1 cellular context compared by ENCODE assay signal in the genomic region with DNA sequence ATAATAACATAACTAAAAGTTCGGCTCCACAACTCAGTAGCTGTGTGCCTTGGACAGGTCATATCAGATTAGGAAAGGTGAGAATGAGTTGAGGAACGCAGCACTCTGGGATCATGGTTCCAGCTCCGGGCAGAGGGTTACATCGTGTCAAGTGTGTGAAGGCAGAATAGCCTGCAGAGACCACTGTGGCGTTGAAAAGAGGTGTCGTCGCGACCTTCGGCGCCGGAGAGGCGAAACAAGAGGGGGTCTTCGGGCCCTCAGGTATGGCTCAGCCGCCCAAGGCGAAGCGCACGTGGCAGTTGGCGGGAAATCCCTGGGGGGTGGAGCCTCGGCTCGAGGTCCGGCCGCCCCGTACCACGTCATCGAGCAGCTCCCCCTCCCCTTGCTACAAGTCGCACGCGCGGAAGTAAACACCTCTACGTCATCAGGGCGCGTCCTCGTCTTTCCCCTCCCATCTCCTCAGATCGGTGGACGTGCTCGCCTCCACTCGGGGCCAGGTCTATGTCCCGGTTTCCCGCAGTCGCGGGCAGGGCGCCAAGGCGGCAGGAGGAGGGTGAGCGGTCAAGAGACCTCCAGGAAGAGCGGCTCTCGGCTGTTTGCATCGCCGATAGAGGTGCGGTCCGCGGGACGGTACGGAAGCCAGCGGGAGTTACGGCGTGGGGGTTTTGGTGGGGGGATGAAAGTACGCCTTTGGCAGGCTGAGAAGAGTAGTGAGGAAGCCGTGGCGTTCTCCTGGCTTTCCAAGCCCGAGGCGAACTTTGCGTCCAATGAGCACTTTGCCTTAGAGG.
TF ChIP-seq lines count a peak whose summit lies in the region.

A gene with protein sequence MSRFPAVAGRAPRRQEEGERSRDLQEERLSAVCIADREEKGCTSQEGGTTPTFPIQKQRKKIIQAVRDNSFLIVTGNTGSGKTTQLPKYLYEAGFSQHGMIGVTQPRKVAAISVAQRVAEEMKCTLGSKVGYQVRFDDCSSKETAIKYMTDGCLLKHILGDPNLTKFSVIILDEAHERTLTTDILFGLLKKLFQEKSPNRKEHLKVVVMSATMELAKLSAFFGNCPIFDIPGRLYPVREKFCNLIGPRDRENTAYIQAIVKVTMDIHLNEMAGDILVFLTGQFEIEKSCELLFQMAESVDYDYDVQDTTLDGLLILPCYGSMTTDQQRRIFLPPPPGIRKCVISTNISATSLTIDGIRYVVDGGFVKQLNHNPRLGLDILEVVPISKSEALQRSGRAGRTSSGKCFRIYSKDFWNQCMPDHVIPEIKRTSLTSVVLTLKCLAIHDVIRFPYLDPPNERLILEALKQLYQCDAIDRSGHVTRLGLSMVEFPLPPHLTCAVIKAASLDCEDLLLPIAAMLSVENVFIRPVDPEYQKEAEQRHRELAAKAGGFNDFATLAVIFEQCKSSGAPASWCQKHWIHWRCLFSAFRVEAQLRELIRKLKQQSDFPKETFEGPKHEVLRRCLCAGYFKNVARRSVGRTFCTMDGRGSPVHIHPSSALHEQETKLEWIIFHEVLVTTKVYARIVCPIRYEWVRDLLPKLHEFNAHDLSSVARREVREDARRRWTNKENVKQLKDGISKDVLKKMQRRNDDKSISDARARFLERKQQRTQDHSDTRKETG (plus strand): TSS at position 440 of the 788 bp plus-strand sequence. CDS start 62 bp downstream, at position 502.

TF ChIP-seq in K562, 482 proteins besides CTCF, POLR2A, EP300 and RAD21 (continued from another document and continues in another):
- TF ChIP-seq, protein P1, sequence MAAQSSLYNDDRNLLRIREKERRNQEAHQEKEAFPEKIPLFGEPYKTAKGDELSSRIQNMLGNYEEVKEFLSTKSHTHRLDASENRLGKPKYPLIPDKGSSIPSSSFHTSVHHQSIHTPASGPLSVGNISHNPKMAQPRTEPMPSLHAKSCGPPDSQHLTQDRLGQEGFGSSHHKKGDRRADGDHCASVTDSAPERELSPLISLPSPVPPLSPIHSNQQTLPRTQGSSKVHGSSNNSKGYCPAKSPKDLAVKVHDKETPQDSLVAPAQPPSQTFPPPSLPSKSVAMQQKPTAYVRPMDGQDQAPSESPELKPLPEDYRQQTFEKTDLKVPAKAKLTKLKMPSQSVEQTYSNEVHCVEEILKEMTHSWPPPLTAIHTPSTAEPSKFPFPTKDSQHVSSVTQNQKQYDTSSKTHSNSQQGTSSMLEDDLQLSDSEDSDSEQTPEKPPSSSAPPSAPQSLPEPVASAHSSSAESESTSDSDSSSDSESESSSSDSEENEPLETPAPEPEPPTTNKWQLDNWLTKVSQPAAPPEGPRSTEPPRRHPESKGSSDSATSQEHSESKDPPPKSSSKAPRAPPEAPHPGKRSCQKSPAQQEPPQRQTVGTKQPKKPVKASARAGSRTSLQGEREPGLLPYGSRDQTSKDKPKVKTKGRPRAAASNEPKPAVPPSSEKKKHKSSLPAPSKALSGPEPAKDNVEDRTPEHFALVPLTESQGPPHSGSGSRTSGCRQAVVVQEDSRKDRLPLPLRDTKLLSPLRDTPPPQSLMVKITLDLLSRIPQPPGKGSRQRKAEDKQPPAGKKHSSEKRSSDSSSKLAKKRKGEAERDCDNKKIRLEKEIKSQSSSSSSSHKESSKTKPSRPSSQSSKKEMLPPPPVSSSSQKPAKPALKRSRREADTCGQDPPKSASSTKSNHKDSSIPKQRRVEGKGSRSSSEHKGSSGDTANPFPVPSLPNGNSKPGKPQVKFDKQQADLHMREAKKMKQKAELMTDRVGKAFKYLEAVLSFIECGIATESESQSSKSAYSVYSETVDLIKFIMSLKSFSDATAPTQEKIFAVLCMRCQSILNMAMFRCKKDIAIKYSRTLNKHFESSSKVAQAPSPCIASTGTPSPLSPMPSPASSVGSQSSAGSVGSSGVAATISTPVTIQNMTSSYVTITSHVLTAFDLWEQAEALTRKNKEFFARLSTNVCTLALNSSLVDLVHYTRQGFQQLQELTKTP (IDR thresholded peaks at IDR 0.05; ENCODE audit: low read depth in 1 of 2, partially characterized antibody in 2 of 2): peak in 1 of 2 experiments; percentile 70
- TF ChIP-seq, protein P2, sequence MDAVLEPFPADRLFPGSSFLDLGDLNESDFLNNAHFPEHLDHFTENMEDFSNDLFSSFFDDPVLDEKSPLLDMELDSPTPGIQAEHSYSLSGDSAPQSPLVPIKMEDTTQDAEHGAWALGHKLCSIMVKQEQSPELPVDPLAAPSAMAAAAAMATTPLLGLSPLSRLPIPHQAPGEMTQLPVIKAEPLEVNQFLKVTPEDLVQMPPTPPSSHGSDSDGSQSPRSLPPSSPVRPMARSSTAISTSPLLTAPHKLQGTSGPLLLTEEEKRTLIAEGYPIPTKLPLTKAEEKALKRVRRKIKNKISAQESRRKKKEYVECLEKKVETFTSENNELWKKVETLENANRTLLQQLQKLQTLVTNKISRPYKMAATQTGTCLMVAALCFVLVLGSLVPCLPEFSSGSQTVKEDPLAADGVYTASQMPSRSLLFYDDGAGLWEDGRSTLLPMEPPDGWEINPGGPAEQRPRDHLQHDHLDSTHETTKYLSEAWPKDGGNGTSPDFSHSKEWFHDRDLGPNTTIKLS (IDR thresholded peaks at IDR 0.05; ENCODE audit: borderline replicate concordance, low read depth): peak; percentile 95
- TF ChIP-seq COPS2 (conservative IDR thresholded peaks at IDR 0.05): no peak
- TF ChIP-seq ELF2 (CRISPR knock-in tag; IDR thresholded peaks at IDR 0.05): peak; percentile 93
- TF ChIP-seq ZNF445 (CRISPR knock-in tag; IDR thresholded peaks at IDR 0.05; ENCODE audit: low read depth): peak; percentile 67; the same call in 1 of the 2 replicates
- peak; percentile 66; the same call in 1 of the 2 replicates for TF ChIP-seq ZKSCAN1 (IDR thresholded peaks at IDR 0.05; ENCODE audit: low read depth, low read length)
- TF ChIP-seq, protein P3, sequence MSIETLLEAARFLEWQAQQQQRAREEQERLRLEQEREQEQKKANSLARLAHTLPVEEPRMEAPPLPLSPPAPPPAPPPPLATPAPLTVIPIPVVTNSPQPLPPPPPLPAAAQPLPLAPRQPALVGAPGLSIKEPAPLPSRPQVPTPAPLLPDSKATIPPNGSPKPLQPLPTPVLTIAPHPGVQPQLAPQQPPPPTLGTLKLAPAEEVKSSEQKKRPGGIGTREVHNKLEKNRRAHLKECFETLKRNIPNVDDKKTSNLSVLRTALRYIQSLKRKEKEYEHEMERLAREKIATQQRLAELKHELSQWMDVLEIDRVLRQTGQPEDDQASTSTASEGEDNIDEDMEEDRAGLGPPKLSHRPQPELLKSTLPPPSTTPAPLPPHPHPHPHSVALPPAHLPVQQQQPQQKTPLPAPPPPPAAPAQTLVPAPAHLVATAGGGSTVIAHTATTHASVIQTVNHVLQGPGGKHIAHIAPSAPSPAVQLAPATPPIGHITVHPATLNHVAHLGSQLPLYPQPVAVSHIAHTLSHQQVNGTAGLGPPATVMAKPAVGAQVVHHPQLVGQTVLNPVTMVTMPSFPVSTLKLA (conservative IDR thresholded peaks at IDR 0.05): peak; percentile 99 to 100
- TF ChIP-seq, protein P4, sequence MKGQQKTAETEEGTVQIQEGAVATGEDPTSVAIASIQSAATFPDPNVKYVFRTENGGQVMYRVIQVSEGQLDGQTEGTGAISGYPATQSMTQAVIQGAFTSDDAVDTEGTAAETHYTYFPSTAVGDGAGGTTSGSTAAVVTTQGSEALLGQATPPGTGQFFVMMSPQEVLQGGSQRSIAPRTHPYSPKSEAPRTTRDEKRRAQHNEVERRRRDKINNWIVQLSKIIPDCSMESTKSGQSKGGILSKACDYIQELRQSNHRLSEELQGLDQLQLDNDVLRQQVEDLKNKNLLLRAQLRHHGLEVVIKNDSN (CRISPR knock-in tag; IDR thresholded peaks at IDR 0.05): peak; percentile 75
- TF ChIP-seq NR2C2 (CRISPR knock-in tag; IDR thresholded peaks at IDR 0.05): peak; percentile 91
- TF ChIP-seq NR2C2 (tag; IDR thresholded peaks at IDR 0.05): peak; percentile 64
- no peak for TF ChIP-seq ZKSCAN3 (CRISPR knock-in tag; IDR thresholded peaks at IDR 0.05)
- peak; percentile 84 for TF ChIP-seq ZNF263 (CRISPR knock-in tag; IDR thresholded peaks at IDR 0.05; ENCODE audit: borderline replicate concordance)
- peak; percentile 86 for TF ChIP-seq GATAD2A (IDR thresholded peaks at IDR 0.05)
- TF ChIP-seq NFIX (CRISPR knock-in tag; IDR thresholded peaks at IDR 0.05; ENCODE audit: low read depth): peak; percentile 34; the same call in 1 of the 2 replicates
- no peak for TF ChIP-seq BRCA1 (IDR thresholded peaks at IDR 0.05)
- peak; percentile 97; the same call in 1 of the 2 replicates for TF ChIP-seq BRCA1 (CRISPR knock-in tag; IDR thresholded peaks at IDR 0.05)
- peak; percentile 70; the same call in 1 of the 2 replicates for TF ChIP-seq ZFP1 (CRISPR knock-in tag; IDR thresholded peaks at IDR 0.05)
- TF ChIP-seq KDM5B (IDR thresholded peaks at IDR 0.05; ENCODE audit: insufficient replicate concordance, low read depth, low read length): peak; percentile 69
- no peak for TF ChIP-seq FOXA1 (IDR thresholded peaks at IDR 0.05; ENCODE audit: borderline replicate concordance)
- TF ChIP-seq CBX2 (IDR thresholded peaks at IDR 0.05; ENCODE audit: insufficient read depth, low read length, poor library complexity, severe bottlenecking): no peak
- TF ChIP-seq ATF1 (CRISPR knock-in tag; IDR thresholded peaks at IDR 0.05): peak; percentile 97
- peak; percentile 100 for TF ChIP-seq ATF1 (tag; IDR thresholded peaks at IDR 0.05)
- TF ChIP-seq ZKSCAN8 (CRISPR knock-in tag; IDR thresholded peaks at IDR 0.05): peak; percentile 87
- TF ChIP-seq NFE2 (IDR thresholded peaks at IDR 0.05; ENCODE audit: low read depth): 0 out of 2 replicates have a peak, but pooled peaks have one; percentile 10
- TF ChIP-seq, protein P5, sequence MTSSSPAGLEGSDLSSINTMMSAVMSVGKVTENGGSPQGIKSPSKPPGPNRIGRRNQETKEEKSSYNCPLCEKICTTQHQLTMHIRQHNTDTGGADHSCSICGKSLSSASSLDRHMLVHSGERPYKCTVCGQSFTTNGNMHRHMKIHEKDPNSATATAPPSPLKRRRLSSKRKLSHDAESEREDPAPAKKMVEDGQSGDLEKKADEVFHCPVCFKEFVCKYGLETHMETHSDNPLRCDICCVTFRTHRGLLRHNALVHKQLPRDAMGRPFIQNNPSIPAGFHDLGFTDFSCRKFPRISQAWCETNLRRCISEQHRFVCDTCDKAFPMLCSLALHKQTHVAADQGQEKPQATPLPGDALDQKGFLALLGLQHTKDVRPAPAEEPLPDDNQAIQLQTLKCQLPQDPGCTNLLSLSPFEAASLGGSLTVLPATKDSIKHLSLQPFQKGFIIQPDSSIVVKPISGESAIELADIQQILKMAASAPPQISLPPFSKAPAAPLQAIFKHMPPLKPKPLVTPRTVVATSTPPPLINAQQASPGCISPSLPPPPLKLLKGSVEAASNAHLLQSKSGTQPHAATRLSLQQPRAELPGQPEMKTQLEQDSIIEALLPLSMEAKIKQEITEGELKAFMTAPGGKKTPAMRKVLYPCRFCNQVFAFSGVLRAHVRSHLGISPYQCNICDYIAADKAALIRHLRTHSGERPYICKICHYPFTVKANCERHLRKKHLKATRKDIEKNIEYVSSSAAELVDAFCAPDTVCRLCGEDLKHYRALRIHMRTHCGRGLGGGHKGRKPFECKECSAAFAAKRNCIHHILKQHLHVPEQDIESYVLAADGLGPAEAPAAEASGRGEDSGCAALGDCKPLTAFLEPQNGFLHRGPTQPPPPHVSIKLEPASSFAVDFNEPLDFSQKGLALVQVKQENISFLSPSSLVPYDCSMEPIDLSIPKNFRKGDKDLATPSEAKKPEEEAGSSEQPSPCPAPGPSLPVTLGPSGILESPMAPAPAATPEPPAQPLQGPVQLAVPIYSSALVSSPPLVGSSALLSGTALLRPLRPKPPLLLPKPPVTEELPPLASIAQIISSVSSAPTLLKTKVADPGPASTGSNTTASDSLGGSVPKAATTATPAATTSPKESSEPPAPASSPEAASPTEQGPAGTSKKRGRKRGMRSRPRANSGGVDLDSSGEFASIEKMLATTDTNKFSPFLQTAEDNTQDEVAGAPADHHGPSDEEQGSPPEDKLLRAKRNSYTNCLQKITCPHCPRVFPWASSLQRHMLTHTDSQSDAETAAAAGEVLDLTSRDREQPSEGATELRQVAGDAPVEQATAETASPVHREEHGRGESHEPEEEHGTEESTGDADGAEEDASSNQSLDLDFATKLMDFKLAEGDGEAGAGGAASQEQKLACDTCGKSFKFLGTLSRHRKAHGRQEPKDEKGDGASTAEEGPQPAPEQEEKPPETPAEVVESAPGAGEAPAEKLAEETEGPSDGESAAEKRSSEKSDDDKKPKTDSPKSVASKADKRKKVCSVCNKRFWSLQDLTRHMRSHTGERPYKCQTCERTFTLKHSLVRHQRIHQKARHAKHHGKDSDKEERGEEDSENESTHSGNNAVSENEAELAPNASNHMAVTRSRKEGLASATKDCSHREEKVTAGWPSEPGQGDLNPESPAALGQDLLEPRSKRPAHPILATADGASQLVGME (CRISPR knock-in tag; IDR thresholded peaks at IDR 0.05): peak; percentile 78; the same call in 1 of the 2 replicates
- TF ChIP-seq, protein P6, sequence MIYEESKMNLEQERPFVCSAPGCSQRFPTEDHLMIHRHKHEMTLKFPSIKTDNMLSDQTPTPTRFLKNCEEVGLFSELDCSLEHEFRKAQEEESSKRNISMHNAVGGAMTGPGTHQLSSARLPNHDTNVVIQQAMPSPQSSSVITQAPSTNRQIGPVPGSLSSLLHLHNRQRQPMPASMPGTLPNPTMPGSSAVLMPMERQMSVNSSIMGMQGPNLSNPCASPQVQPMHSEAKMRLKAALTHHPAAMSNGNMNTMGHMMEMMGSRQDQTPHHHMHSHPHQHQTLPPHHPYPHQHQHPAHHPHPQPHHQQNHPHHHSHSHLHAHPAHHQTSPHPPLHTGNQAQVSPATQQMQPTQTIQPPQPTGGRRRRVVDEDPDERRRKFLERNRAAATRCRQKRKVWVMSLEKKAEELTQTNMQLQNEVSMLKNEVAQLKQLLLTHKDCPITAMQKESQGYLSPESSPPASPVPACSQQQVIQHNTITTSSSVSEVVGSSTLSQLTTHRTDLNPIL (CRISPR knock-in tag; IDR thresholded peaks at IDR 0.05): 0 out of 2 replicates have a peak, but pooled peaks have one; percentile 52
- peak; percentile 48; the same call in 1 of the 2 replicates for TF ChIP-seq FOXM1 (IDR thresholded peaks at IDR 0.05; ENCODE audit: low read depth)
- TF ChIP-seq FOXM1 (CRISPR knock-in tag; IDR thresholded peaks at IDR 0.05; ENCODE audit: low read depth): peak; percentile 99; the same call in 1 of the 2 replicates
- peak; percentile 66 for TF ChIP-seq POLR2B (IDR thresholded peaks at IDR 0.05; ENCODE audit: low read depth, partially characterized antibody)
- no peak for TF ChIP-seq HOXB6 (CRISPR knock-in tag; IDR thresholded peaks at IDR 0.05; ENCODE audit: borderline replicate concordance)
- peak; percentile 86; the same call in 1 of the 2 replicates for TF ChIP-seq PYGO2 (tag; IDR thresholded peaks at IDR 0.05)
- peak; percentile 82; the same call in 1 of the 2 replicates for TF ChIP-seq MTA3 (IDR thresholded peaks at IDR 0.05; ENCODE audit: borderline replicate concordance)
- TF ChIP-seq, protein P7, sequence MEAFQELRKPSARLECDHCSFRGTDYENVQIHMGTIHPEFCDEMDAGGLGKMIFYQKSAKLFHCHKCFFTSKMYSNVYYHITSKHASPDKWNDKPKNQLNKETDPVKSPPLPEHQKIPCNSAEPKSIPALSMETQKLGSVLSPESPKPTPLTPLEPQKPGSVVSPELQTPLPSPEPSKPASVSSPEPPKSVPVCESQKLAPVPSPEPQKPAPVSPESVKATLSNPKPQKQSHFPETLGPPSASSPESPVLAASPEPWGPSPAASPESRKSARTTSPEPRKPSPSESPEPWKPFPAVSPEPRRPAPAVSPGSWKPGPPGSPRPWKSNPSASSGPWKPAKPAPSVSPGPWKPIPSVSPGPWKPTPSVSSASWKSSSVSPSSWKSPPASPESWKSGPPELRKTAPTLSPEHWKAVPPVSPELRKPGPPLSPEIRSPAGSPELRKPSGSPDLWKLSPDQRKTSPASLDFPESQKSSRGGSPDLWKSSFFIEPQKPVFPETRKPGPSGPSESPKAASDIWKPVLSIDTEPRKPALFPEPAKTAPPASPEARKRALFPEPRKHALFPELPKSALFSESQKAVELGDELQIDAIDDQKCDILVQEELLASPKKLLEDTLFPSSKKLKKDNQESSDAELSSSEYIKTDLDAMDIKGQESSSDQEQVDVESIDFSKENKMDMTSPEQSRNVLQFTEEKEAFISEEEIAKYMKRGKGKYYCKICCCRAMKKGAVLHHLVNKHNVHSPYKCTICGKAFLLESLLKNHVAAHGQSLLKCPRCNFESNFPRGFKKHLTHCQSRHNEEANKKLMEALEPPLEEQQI (IDR thresholded peaks at IDR 0.05): peak; percentile 88
